Comparison of ENCODE assay signal across 1 cellular context in the genomic region with DNA sequence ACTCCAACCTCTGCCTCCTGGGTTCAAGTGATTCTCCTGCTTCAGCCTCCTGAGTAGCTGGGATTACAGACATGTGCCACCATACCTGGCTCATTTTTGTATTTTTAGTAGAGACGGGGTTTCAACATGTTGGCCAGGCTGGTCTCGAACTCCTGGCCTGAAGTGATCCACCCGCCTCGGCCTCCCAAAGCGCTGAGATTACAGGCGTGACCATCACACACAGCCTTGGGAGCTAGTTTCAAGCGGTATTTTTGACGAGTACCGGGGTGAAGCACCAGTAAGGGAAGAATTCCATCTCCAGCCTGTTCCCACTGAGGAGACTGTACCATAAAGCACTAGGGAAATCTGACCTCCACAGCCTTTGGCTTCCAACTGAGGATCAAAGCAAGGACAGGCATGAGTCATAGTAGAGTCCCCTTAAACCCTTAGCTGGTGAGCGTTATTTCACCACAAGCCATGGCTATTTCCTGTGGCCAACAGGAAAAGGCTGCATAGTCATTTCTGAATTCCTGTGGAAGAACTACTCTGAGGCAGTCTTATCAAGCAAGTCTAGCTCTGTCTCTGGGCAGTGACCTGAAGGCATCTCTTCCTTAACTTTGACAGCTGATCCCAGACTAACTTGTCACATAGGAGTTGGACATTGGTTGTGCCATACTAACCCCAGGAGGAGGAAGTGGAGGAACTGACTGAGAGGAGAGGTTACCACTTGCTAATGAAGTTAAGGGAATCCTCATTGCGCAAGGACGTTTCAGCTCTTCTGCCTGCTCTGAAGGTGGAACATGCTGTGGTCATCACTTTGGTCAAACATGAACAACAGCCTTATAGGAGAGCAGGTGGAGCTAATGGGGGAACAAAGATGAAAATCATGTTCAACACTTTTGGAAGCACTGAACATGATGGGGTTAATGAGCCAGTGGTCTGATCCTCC.
TF ChIP-seq lines count a peak whose summit lies in the region.

No MANE protein-coding gene starts in this region.

TF ChIP-seq in GM23338, 12 proteins besides CTCF, POLR2A, EP300 and RAD21 (continued from another document):
- TF ChIP-seq, protein P1, sequence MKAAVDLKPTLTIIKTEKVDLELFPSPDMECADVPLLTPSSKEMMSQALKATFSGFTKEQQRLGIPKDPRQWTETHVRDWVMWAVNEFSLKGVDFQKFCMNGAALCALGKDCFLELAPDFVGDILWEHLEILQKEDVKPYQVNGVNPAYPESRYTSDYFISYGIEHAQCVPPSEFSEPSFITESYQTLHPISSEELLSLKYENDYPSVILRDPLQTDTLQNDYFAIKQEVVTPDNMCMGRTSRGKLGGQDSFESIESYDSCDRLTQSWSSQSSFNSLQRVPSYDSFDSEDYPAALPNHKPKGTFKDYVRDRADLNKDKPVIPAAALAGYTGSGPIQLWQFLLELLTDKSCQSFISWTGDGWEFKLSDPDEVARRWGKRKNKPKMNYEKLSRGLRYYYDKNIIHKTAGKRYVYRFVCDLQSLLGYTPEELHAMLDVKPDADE (IDR thresholded peaks at IDR 0.05), result no peak
- TF ChIP-seq ZNF331 (CRISPR knock-in tag; IDR thresholded peaks at IDR 0.05; ENCODE audit: low read depth) (no peak), JUNB (IDR thresholded peaks at IDR 0.05; ENCODE audit: unreplicated experiment) (no peak), ZNF114 (CRISPR knock-in tag; IDR thresholded peaks at IDR 0.05) (no peak), EZH2 (IDR thresholded peaks at IDR 0.05; ENCODE audit: low read depth, unreplicated experiment) (no peak), CREB1 (CRISPR knock-in tag; IDR thresholded peaks at IDR 0.05; ENCODE audit: low read depth) (no peak), NANOG (IDR thresholded peaks at IDR 0.05; ENCODE audit: borderline replicate concordance) (no peak), POLR2AphosphoS5 (IDR thresholded peaks at IDR 0.05; ENCODE audit: low read depth) (no peak)
- TF ChIP-seq, protein P2, sequence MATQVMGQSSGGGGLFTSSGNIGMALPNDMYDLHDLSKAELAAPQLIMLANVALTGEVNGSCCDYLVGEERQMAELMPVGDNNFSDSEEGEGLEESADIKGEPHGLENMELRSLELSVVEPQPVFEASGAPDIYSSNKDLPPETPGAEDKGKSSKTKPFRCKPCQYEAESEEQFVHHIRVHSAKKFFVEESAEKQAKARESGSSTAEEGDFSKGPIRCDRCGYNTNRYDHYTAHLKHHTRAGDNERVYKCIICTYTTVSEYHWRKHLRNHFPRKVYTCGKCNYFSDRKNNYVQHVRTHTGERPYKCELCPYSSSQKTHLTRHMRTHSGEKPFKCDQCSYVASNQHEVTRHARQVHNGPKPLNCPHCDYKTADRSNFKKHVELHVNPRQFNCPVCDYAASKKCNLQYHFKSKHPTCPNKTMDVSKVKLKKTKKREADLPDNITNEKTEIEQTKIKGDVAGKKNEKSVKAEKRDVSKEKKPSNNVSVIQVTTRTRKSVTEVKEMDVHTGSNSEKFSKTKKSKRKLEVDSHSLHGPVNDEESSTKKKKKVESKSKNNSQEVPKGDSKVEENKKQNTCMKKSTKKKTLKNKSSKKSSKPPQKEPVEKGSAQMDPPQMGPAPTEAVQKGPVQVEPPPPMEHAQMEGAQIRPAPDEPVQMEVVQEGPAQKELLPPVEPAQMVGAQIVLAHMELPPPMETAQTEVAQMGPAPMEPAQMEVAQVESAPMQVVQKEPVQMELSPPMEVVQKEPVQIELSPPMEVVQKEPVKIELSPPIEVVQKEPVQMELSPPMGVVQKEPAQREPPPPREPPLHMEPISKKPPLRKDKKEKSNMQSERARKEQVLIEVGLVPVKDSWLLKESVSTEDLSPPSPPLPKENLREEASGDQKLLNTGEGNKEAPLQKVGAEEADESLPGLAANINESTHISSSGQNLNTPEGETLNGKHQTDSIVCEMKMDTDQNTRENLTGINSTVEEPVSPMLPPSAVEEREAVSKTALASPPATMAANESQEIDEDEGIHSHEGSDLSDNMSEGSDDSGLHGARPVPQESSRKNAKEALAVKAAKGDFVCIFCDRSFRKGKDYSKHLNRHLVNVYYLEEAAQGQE (IDR thresholded peaks at IDR 0.05; ENCODE audit: unreplicated experiment), result no peak
